10 cellular contexts compared by ENCODE assay signal in genomic region chr1:212514782-212515181, GRCh38.
A peak's percentile ranks its signal among the peaks of the same experiment; 100 is the strongest.
DNase-seq lines count a peak whose midpoint lies in the region; ATAC-seq and TF ChIP-seq lines count a peak whose summit lies in the region.
"Had no signal": no experiment of that assay in that cellular context is flagged by ENCODE, and none has a peak within 500 bp of the region (broad histone marks: within the 10 kb centered on the region; RNA-seq: fewer than 3 reads in every experiment).

No MANE protein-coding gene starts in this region.

- peaks cover 23% of the 10 kb centered on the region for H3K4me1 ChIP-seq in NT2/D1 (ENCODE audit: insufficient read depth, insufficient read length)
- H3K4me1 ChIP-seq in lung (ENCODE audit: control insufficient read depth in 2 of 2, insufficient read depth in 2 of 2, low read length in 2 of 2): peaks cover 0 to 9% of the 10 kb centered on the region in 2 donors
- H3K4me1 ChIP-seq in suprapubic skin: peaks cover 18% of the 10 kb centered on the region

- TF ChIP-seq CTCF in dorsolateral prefrontal cortex (IDR thresholded peaks at IDR 0.05 in 54 of 56, conservative IDR thresholded peaks at IDR 0.05 in 2 of 56; ENCODE audit: low read depth in 1 of 56, partially characterized antibody in 56 of 56) (no peak), lung (IDR thresholded peaks at IDR 0.05; ENCODE audit: control extremely low read depth, extremely low read depth) (no peak), suprapubic skin (IDR thresholded peaks at IDR 0.05) (no peak)

- H3K4me3 ChIP-seq in NT2/D1 (ENCODE audit: insufficient read length, low read depth) (no peak overlapping the region), dorsolateral prefrontal cortex (peak overlapping the region; percentile 23 to 67 (median 53)), lung (no peak overlapping the region), suprapubic skin (peak overlapping the region; percentile 40)

- no peaks in the 10 kb centered on the region for H3K9me3 ChIP-seq in NT2/D1 (ENCODE audit: insufficient read depth, low read length)
- H3K9me3 ChIP-seq in lung (ENCODE audit: control insufficient read depth in 2 of 2, insufficient read depth in 1 of 2, low read length in 1 of 2): no peaks in the 10 kb centered on the region
- H3K9me3 ChIP-seq in suprapubic skin: no peaks in the 10 kb centered on the region

- peak overlapping the region in 5 of 59 donors; percentile 18 to 55 (median 45) for H3K27ac ChIP-seq in dorsolateral prefrontal cortex
- no peak overlapping the region for H3K27ac ChIP-seq in lung (ENCODE audit: low read depth in 1 of 2, low read length in 1 of 2)
- no peak overlapping the region for H3K27ac ChIP-seq in suprapubic skin
- H3K27ac ChIP-seq: parathyroid adenoma had no signal

- DNase-seq in NT2/D1 (ENCODE audit: low read depth, low spot score) (no peak), dorsolateral prefrontal cortex (peak in 2 of 10 donors; percentile 20 to 54), lung (ENCODE audit: low spot score) (no peak), suprapubic skin (ENCODE audit: low spot score in 2 of 2) (no peak), NAMALWA (ENCODE audit: low spot score) (no peak), NCI-H2227 treated with DMSO at 0.1 percent for 48 hours (lab: John Stamatoyannopoulos, UW) (no peak)
- DNase-seq: Calu3, NCI-H1105 had no signal

- H3K36me3 ChIP-seq in NT2/D1 (ENCODE audit: insufficient read depth, insufficient read length, low read length) (no peaks in the 10 kb centered on the region), lung (ENCODE audit: control insufficient read depth in 2 of 2, insufficient read depth in 2 of 2, low read length in 2 of 2) (no peaks in the 10 kb centered on the region), suprapubic skin (no peaks in the 10 kb centered on the region)

- ATAC-seq in lung (ENCODE audit: insufficient read depth, low FRiP score) (peak; percentile 29), GM18907 (IDR thresholded peaks at IDR 0.05; ENCODE audit: unreplicated experiment) (no peak)

- 6 to 21% methylated on average over 30 to 36 of the region's 36 CpGs for WGBS in lung, 2 donors
- 38% methylated on average over 4 of the region's 36 CpGs for whole genome bisulfite sequencing in suprapubic skin

- intact Hi-C loops in dorsolateral prefrontal cortex (cut with DNase I): no loop called here

- H3K27me3 ChIP-seq in NT2/D1 (ENCODE audit: insufficient read depth, insufficient read length): peaks cover 7% of the 10 kb centered on the region
- peaks cover 0 to 21% (median 2%) of the 10 kb centered on the region in 45 donors for H3K27me3 ChIP-seq in dorsolateral prefrontal cortex
- H3K27me3 ChIP-seq in lung (ENCODE audit: control insufficient read depth, insufficient read depth): no peaks in the 10 kb centered on the region
- H3K27me3 ChIP-seq in suprapubic skin: peaks cover 27% of the 10 kb centered on the region

- no peak for TF ChIP-seq POLR2A in suprapubic skin (IDR thresholded peaks at IDR 0.05)

- peak overlapping the region; percentile 25 for H3K9ac ChIP-seq in NT2/D1 (ENCODE audit: insufficient read length, low read depth)
- H3K9ac ChIP-seq: parathyroid adenoma had no signal

- no peak for TF ChIP-seq EP300 in suprapubic skin (IDR thresholded peaks at IDR 0.05)

Comparison
In these comparisons a context has a peak if more than half of its experiments do, and no peak if none do; other contexts are left out.
1. H3K4me3 ChIP-seq: peak in dorsolateral prefrontal cortex (59 of 59) and suprapubic skin (single experiment); none in NT2/D1 (single experiment) and lung (single experiment).